In genomic region chr12:19945559-19946485, GRCh38 we compare ENCODE assay signal across 13 cellular contexts.
DNase-seq lines count a peak whose midpoint lies in the region; ATAC-seq and TF ChIP-seq lines count a peak whose summit lies in the region.
"Had no signal": no experiment of that assay in that cellular context is flagged by ENCODE, and none has a peak within 500 bp of the region (broad histone marks: within the 10 kb centered on the region; RNA-seq: fewer than 3 reads in every experiment).

No MANE protein-coding gene starts in this region.

- intact Hi-C loops in activated naive CD4-positive, alpha-beta T cell treated with anti-CD3 and anti-CD28 coated beads for 36 hours (cut with micrococcal nuclease), result no loop called here

- no peak overlapping the region for H3K4me3 ChIP-seq in fibroblast of lung (replicated peaks in 1 of 4; ENCODE audit: control extremely low read depth in 1 of 4, insufficient read depth in 1 of 4, low read depth in 3 of 4, low read length in 4 of 4)
- H3K4me3 ChIP-seq: K562 had no signal

- peak overlapping the region; percentile 10 for H2AFZ ChIP-seq in fibroblast of lung (ENCODE audit: low read length)

- no peaks in the 10 kb centered on the region for H4K20me1 ChIP-seq in fibroblast of lung (ENCODE audit: control insufficient read depth, extremely low read depth, insufficient read depth, low read length)

- H3K9ac ChIP-seq in fibroblast of lung (ENCODE audit: insufficient read depth, low read length), result no peak overlapping the region

- H3K4me2 ChIP-seq in fibroblast of lung (ENCODE audit: extremely low read depth, insufficient read depth, low read length), result peak overlapping the region; percentile 45

- H3K27me3 ChIP-seq in fibroblast of lung (ENCODE audit: control insufficient read depth, insufficient read depth, low read length), result no peaks in the 10 kb centered on the region

- peaks cover 9% of the 10 kb centered on the region for H3K4me1 ChIP-seq in fibroblast of lung (ENCODE audit: control insufficient read depth, extremely low read depth, insufficient read depth, low read length)
- H3K4me1 ChIP-seq: Caco-2 had no signal

- ATAC-seq in omental fat pad (ENCODE audit: low FRiP score) (peak; percentile 60), HG03095 (IDR thresholded peaks at IDR 0.05; ENCODE audit: unreplicated experiment) (no peak)
- ATAC-seq in stimulated activated naive CD8-positive, alpha-beta T cell treated with anti-CD3 and anti-CD28 coated beads, Interleukin-15, amount 100 ng/mL, for 72 hours, result no peak
- ATAC-seq: K562, T-cell had no signal

- peak; percentile 24 for DNase-seq in GM04503 (ENCODE audit: low read depth)
- DNase-seq in NCI-H82 (lab: John Stamatoyannopoulos, UW), result peak; percentile 36
- DNase-seq in fibroblast of lung (ENCODE audit: low read depth in 2 of 2), result peak; percentile 60 to 68
- DNase-seq in omental fat pad (ENCODE audit: low spot score), result no peak
- no peak for DNase-seq in activated naive CD4-positive, alpha-beta T cell treated with anti-CD3 and anti-CD28 coated beads for 36 hours
- no peak for DNase-seq in NOMO-1 treated with dmso at 0.1 percent for 144 hours (lab: John Stamatoyannopoulos, UW; ENCODE audit: unreplicated experiment)
- DNase-seq in stimulated activated naive CD8-positive, alpha-beta T cell treated with anti-CD3 and anti-CD28 coated beads, Interleukin-15, amount 100 ng/mL, for 72 hours, result no peak
- DNase-seq: Caco-2, NCI-H2227 treated with DMSO at 0.1 percent for 48 hours, small intestine, T-cell had no signal

- H3K9me3 Mint-ChIP-seq in activated naive CD4-positive, alpha-beta T cell treated with anti-CD3 and anti-CD28 coated beads for 36 hours, result peaks cover 1% of the 10 kb centered on the region
- peaks cover 0 to 12% of the 10 kb centered on the region in 2 donors for H3K9me3 Mint-ChIP-seq in stimulated activated naive CD8-positive, alpha-beta T cell treated with anti-CD3 and anti-CD28 coated beads, Interleukin-15, amount 100 ng/mL, for 72 hours

- H3K79me2 ChIP-seq in fibroblast of lung (ENCODE audit: control insufficient read depth, insufficient read depth, low read length), result no peaks in the 10 kb centered on the region

- H3K9me3 ChIP-seq in fibroblast of lung (ENCODE audit: control insufficient read depth, insufficient read depth, low read depth, low read length), result no peaks in the 10 kb centered on the region
- H3K9me3 ChIP-seq: Caco-2 had no signal

- no peak overlapping the region for H3K4me3 Mint-ChIP-seq in activated naive CD4-positive, alpha-beta T cell treated with anti-CD3 and anti-CD28 coated beads for 36 hours
- H3K4me3 Mint-ChIP-seq in stimulated activated naive CD8-positive, alpha-beta T cell treated with anti-CD3 and anti-CD28 coated beads, Interleukin-15, amount 100 ng/mL, for 72 hours, result no peak overlapping the region
- H3K4me3 Mint-ChIP-seq: T-cell had no signal

- H3K36me3 ChIP-seq in fibroblast of lung (ENCODE audit: control insufficient read depth, insufficient read depth, low read length), result no peaks in the 10 kb centered on the region

- TF ChIP-seq CTCF in fibroblast of lung (conservative IDR thresholded peaks at IDR 0.05 in 1 of 2, IDR thresholded peaks at IDR 0.05 in 1 of 2; ENCODE audit: low read depth in 1 of 2, low read length in 2 of 2) (no peak), omental fat pad (IDR thresholded peaks at IDR 0.05) (no peak)

- H3K27ac Mint-ChIP-seq in activated naive CD4-positive, alpha-beta T cell treated with anti-CD3 and anti-CD28 coated beads for 36 hours, result no peak overlapping the region
- H3K27ac Mint-ChIP-seq in stimulated activated naive CD8-positive, alpha-beta T cell treated with anti-CD3 and anti-CD28 coated beads, Interleukin-15, amount 100 ng/mL, for 72 hours, result no peak overlapping the region
- H3K27ac Mint-ChIP-seq: T-cell had no signal

- H3K36me3 Mint-ChIP-seq in activated naive CD4-positive, alpha-beta T cell treated with anti-CD3 and anti-CD28 coated beads for 36 hours (ENCODE audit: low read depth), result no peaks in the 10 kb centered on the region
- H3K36me3 Mint-ChIP-seq: T-cell had no signal

- no peaks in the 10 kb centered on the region for H3K27me3 Mint-ChIP-seq in activated naive CD4-positive, alpha-beta T cell treated with anti-CD3 and anti-CD28 coated beads for 36 hours (ENCODE audit: low read depth)
- no peaks in the 10 kb centered on the region for H3K27me3 Mint-ChIP-seq in stimulated activated naive CD8-positive, alpha-beta T cell treated with anti-CD3 and anti-CD28 coated beads, Interleukin-15, amount 100 ng/mL, for 72 hours
- H3K27me3 Mint-ChIP-seq: T-cell had no signal

- peak overlapping the region; percentile 58 for H3K27ac ChIP-seq in fibroblast of lung (ENCODE audit: insufficient read depth, low read length)

- CTCF ChIA-PET in activated naive CD4-positive, alpha-beta T cell treated with anti-CD3 and anti-CD28 coated beads for 36 hours (lab: Charles Lee), result interaction anchor here (0.6 kb wide), 1 partner anchor 183 kb away, joined by 3 read pairs; no protein-coding TSS in a partner anchor

- no peaks in the 10 kb centered on the region for H3K4me1 Mint-ChIP-seq in activated naive CD4-positive, alpha-beta T cell treated with anti-CD3 and anti-CD28 coated beads for 36 hours (ENCODE audit: low read depth)
- no peaks in the 10 kb centered on the region for H3K4me1 Mint-ChIP-seq in stimulated activated naive CD8-positive, alpha-beta T cell treated with anti-CD3 and anti-CD28 coated beads, Interleukin-15, amount 100 ng/mL, for 72 hours
- H3K4me1 Mint-ChIP-seq: T-cell had no signal

Comparison
In these comparisons a context has a peak if more than half of its experiments do, and no peak if none do; other contexts are left out.
1. DNase-seq: peak in GM04503 (single experiment), NCI-H82 (single experiment) and fibroblast of lung (2 of 2); none in omental fat pad (single experiment), activated naive CD4-positive, alpha-beta T cell treated with anti-CD3 and anti-CD28 coated beads for 36 hours (single experiment), NOMO-1 treated with dmso at 0.1 percent for 144 hours (single experiment) and stimulated activated naive CD8-positive, alpha-beta T cell treated with anti-CD3 and anti-CD28 coated beads, Interleukin-15, amount 100 ng/mL, for 72 hours (0 of 2).